ENCODE assay signal across 26 cellular contexts in genomic region chr11:40285520-40285919, GRCh38.
"Had no signal": no experiment of that assay in that cellular context is flagged by ENCODE, and none has a peak within 500 bp of the region (broad histone marks: within the 10 kb centered on the region; RNA-seq: fewer than 3 reads in every experiment).

No MANE protein-coding gene starts in this region.

- ATAC-seq: esophagus mucosa; gastrocnemius medialis; left lobe of liver; natural killer cell; pancreas; right lobe of liver; stimulated activated naive CD8-positive, alpha-beta T cell treated with anti-CD3 and anti-CD28 coated beads, Interleukin-15, amount 100 ng/mL, for 72 hours had no signal

- H3K4me3 Mint-ChIP-seq: endodermal cell; natural killer cell; neural crest cell; stimulated activated naive CD8-positive, alpha-beta T cell treated with anti-CD3 and anti-CD28 coated beads, Interleukin-15, amount 100 ng/mL, for 72 hours had no signal

- H3K9me3 Mint-ChIP-seq: endodermal cell; neural crest cell; stimulated activated naive CD8-positive, alpha-beta T cell treated with anti-CD3 and anti-CD28 coated beads, Interleukin-15, amount 100 ng/mL, for 72 hours had no signal

- H3K27me3 ChIP-seq: gastrocnemius medialis, pancreas, right lobe of liver, suprapubic skin, transverse colon, vagina had no signal

- H3K27ac ChIP-seq: epithelial cell of prostate, gastrocnemius medialis, neutrophil, pancreas, right lobe of liver, suprapubic skin, transverse colon, vagina had no signal

- H3K9me3 ChIP-seq: gastrocnemius medialis, neutrophil, pancreas, right lobe of liver, suprapubic skin, transverse colon, vagina had no signal

- DNase-seq: effector CD8-positive, alpha-beta T cell; endodermal cell; foreskin fibroblast; gastrocnemius medialis; head of caudate nucleus; kidney; mammary epithelial cell; natural killer cell; pancreas; right lobe of liver; small intestine; stimulated activated CD4-positive, alpha-beta T cell treated with anti-CD3 and anti-CD28 coated beads, Interleukin-12 subunit alpha, Interleukin-12 subunit beta, amount 100 ng/mL, for 4 hours; stimulated activated CD4-positive, alpha-beta T cell treated with anti-CD3 and anti-CD28 coated beads, Interleukin-1b, Interleukin-23, amount 100 ng/mL, for 48 hours; stimulated activated CD4-positive, alpha-beta T cell treated with anti-CD3 and anti-CD28 coated beads, Interleukin-4, amount 100 ng/mL, for 1 hour; stimulated activated CD8-positive, alpha-beta memory T cell treated with anti-CD3 and anti-CD28 coated beads, Interleukin-4, amount 100 ng/mL, for 48 hours; stimulated activated naive CD4-positive, alpha-beta T cell; stimulated activated naive CD8-positive, alpha-beta T cell treated with anti-CD3 and anti-CD28 coated beads, Interleukin-15, amount 100 ng/mL, for 72 hours; transverse colon had no signal

- H3K36me3 ChIP-seq: gastrocnemius medialis, neutrophil, pancreas, right lobe of liver, suprapubic skin, transverse colon, vagina had no signal

- H3K4me3 ChIP-seq: gastrocnemius medialis, pancreas, right lobe of liver, suprapubic skin, transverse colon, vagina had no signal

- H3K4me1 Mint-ChIP-seq: natural killer cell; stimulated activated naive CD8-positive, alpha-beta T cell treated with anti-CD3 and anti-CD28 coated beads, Interleukin-15, amount 100 ng/mL, for 72 hours had no signal

- H3K36me3 Mint-ChIP-seq: natural killer cell had no signal

- H3K27me3 Mint-ChIP-seq: stimulated activated naive CD8-positive, alpha-beta T cell treated with anti-CD3 and anti-CD28 coated beads, Interleukin-15, amount 100 ng/mL, for 72 hours had no signal

- H3K27ac Mint-ChIP-seq: endodermal cell; natural killer cell; progenitor cell of endocrine pancreas; stimulated activated naive CD8-positive, alpha-beta T cell treated with anti-CD3 and anti-CD28 coated beads, Interleukin-15, amount 100 ng/mL, for 72 hours had no signal
